In the genomic region with DNA sequence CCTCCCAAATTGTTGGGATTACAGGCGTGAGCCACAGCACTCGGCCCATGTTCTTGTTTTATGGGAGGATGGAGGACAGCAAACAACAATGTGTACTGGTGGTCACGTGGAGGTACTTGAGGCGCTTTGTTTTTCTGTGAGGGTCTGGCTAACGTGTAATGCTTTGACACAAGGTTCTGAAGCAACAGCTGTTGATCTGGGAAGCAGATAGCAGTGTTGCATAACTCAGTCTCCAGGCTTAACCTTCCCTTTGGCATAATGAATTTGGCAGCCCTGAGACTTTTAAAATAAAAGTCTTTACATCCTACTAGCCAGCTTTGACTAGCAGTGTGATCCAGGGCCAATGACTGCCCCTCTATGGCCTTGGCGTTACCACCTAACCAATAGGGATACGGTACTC, we compare ENCODE assay signal across 11 cellular contexts. TPM values are rescaled to one million over a fixed set of nuclear protein-coding genes. Genes with fewer than 3 reads are reported as not detected.
A peak's percentile ranks its signal among the peaks of the same experiment; 100 is the strongest.
DNase-seq lines count a peak whose midpoint lies in the region; ATAC-seq and TF ChIP-seq lines count a peak whose summit lies in the region.
"Had no signal": no experiment of that assay in that cellular context is flagged by ENCODE, and none has a peak within 500 bp of the region (broad histone marks: within the 10 kb centered on the region; RNA-seq: fewer than 3 reads in every experiment).

No MANE protein-coding gene starts in this region.

- H3K9me3 Mint-ChIP-seq in stimulated activated effector memory CD8-positive, alpha-beta T cell treated with anti-CD3 and anti-CD28 coated beads, Interleukin-12 subunit alpha, Interleukin-12 subunit beta, amount 100 ng/mL, for 72 hours, result no peaks in the 10 kb centered on the region
- H3K9me3 Mint-ChIP-seq: activated naive CD4-positive, alpha-beta T cell treated with anti-CD3 and anti-CD28 coated beads, Interleukin-2, amount 50 U/mL, for 24 hours had no signal

- H3K4me1 Mint-ChIP-seq in stimulated activated effector memory CD8-positive, alpha-beta T cell treated with anti-CD3 and anti-CD28 coated beads, Interleukin-12 subunit alpha, Interleukin-12 subunit beta, amount 100 ng/mL, for 72 hours, result peaks cover 54% of the 10 kb centered on the region

- DNase-seq in SK-N-SH (no peak), SJCRH30 (peak in 1 of 2 experiments; percentile 63), fibroblast of the aortic adventitia (ENCODE audit: low read depth) (peak; percentile 33), inferior parietal cortex (ENCODE audit: extremely low spot score) (no peak), retina (no peak), NCI-H1092 (lab: John Stamatoyannopoulos, UW) (no peak)
- DNase-seq in stimulated activated effector memory CD8-positive, alpha-beta T cell treated with anti-CD3 and anti-CD28 coated beads, Interleukin-12 subunit alpha, Interleukin-12 subunit beta, amount 100 ng/mL, for 72 hours (ENCODE audit: low spot score in 2 of 2), result no peak
- DNase-seq: NCI-H446 treated with DMSO at 0.1 percent for 48 hours; stimulated activated CD4-positive, alpha-beta T cell treated with anti-CD3 and anti-CD28 coated beads, Interleukin-2, amount 100 ng/mL, for 24 hours had no signal

- no peaks in the 10 kb centered on the region for H3K9me3 ChIP-seq in SK-N-SH
- no peaks in the 10 kb centered on the region for H3K9me3 ChIP-seq in SJCRH30 (replicated peaks)

- no peaks in the 10 kb centered on the region for H4K20me1 ChIP-seq in SK-N-SH (ENCODE audit: insufficient read depth)

- TF ChIP-seq CTCF in SK-N-SH (IDR thresholded peaks at IDR 0.05) (no peak), fibroblast of the aortic adventitia (IDR thresholded peaks at IDR 0.05; ENCODE audit: insufficient read depth, low read length) (no peak)

- peak overlapping the region; percentile 97; the same call in 1 of the 2 replicates for H3K4me2 ChIP-seq in SK-N-SH

- H3K27ac Mint-ChIP-seq in stimulated activated effector memory CD8-positive, alpha-beta T cell treated with anti-CD3 and anti-CD28 coated beads, Interleukin-12 subunit alpha, Interleukin-12 subunit beta, amount 100 ng/mL, for 72 hours, result no peak overlapping the region

- H3F3A ChIP-seq in SK-N-SH (replicated peaks; ENCODE audit: insufficient read depth), result peaks cover 15% of the 10 kb centered on the region

- CTCF ChIA-PET in SK-N-SH (lab: Yijun Ruan, JAX), result interaction anchor here (0.7 to 4.6 kb wide), 15 partner anchors 10 to 493 kb away, joined by 3 to 40 read pairs (median 9); partner anchors contain the start of genes CCDC106, U2AF2, ZNF581 and ZNF784

- TF ChIP-seq RAD21 in SK-N-SH (IDR thresholded peaks at IDR 0.05; ENCODE audit: low read length), result no peak

- H3K27me3 ChIP-seq in SK-N-SH (ENCODE audit: insufficient read depth), result no peaks in the 10 kb centered on the region
- no peaks in the 10 kb centered on the region for H3K27me3 ChIP-seq in SJCRH30

- peaks cover 40% of the 10 kb centered on the region for H3K79me2 ChIP-seq in SK-N-SH (ENCODE audit: insufficient read depth)

- no peak overlapping the region; a peak in 1 of 4 replicates for H3K27ac ChIP-seq in SK-N-SH (ENCODE audit: low read depth in 2 of 2, low read length in 1 of 2)
- H3K27ac ChIP-seq in SJCRH30, result peak overlapping the region; percentile 8; the same call in 1 of the 2 replicates

- 97% methylated on average over 7 of the region's 7 CpGs for WGBS in SK-N-SH (ENCODE audit: low lambda C conversion rate)

- H3K4me3 ChIP-seq in SK-N-SH (ENCODE audit: low read depth in 2 of 2, low read length in 1 of 2) (no peak overlapping the region), SJCRH30 (no peak overlapping the region), fibroblast of the aortic adventitia (ENCODE audit: low read depth, low read length) (no peak overlapping the region)

- H2AFZ ChIP-seq in SK-N-SH (ENCODE audit: low read depth), result peak overlapping the region; percentile 97; the same call in 1 of the 2 replicates

- H3K4me3 Mint-ChIP-seq in stimulated activated effector memory CD8-positive, alpha-beta T cell treated with anti-CD3 and anti-CD28 coated beads, Interleukin-12 subunit alpha, Interleukin-12 subunit beta, amount 100 ng/mL, for 72 hours, result peak overlapping the region; percentile 100

- no peak overlapping the region for H3K9ac ChIP-seq in SK-N-SH

- TF ChIP-seq EP300 in SK-N-SH (IDR thresholded peaks at IDR 0.05; ENCODE audit: borderline replicate concordance in 1 of 2, low read depth in 1 of 2, low read length in 1 of 2), result no peak

- peaks cover 0 to 6% of the 10 kb centered on the region in 2 experiments for H3K36me3 ChIP-seq in SK-N-SH (replicated peaks in 1 of 2; ENCODE audit: control insufficient read depth in 1 of 2, insufficient read depth in 2 of 2, low read length in 1 of 2)
- H3K36me3 ChIP-seq in SJCRH30, result no peaks in the 10 kb centered on the region

- H3K36me3 Mint-ChIP-seq in stimulated activated effector memory CD8-positive, alpha-beta T cell treated with anti-CD3 and anti-CD28 coated beads, Interleukin-12 subunit alpha, Interleukin-12 subunit beta, amount 100 ng/mL, for 72 hours, result peaks cover 36% of the 10 kb centered on the region

- H3K9me2 ChIP-seq in SK-N-SH, result no peaks in the 10 kb centered on the region

- POLR2A ChIA-PET in SK-N-SH (lab: Yijun Ruan, JAX), result interaction anchor here (2.4 kb wide), 1 partner anchor 20 kb away, joined by 5 read pairs; no protein-coding TSS in a partner anchor

- H3K4me1 ChIP-seq in SK-N-SH (ENCODE audit: control insufficient read depth in 1 of 2, insufficient read depth in 2 of 2, low read depth in 1 of 2, low read length in 1 of 2) (peaks cover 0 to 16% of the 10 kb centered on the region in 2 experiments; a peak in 1 of 4 replicates), SJCRH30 (0 out of 2 replicates have a peak, but pooled peaks cover 5% of the 10 kb centered on the region)

- ATAC-seq in SK-N-SH treated with all-trans-retinoic acid at 6 μM for 48 hours, result no peak
- ATAC-seq in stimulated activated effector memory CD8-positive, alpha-beta T cell treated with anti-CD3 and anti-CD28 coated beads, Interleukin-12 subunit alpha, Interleukin-12 subunit beta, amount 100 ng/mL, for 72 hours, result no peak

TF ChIP-seq in SK-N-SH, 30 proteins besides CTCF, POLR2A, EP300 and RAD21:
- TF ChIP-seq RCOR1 (IDR thresholded peaks at IDR 0.05; ENCODE audit: low read length) (no peak), RXRA (IDR thresholded peaks at IDR 0.05; ENCODE audit: borderline replicate concordance, low read depth) (no peak)
- TF ChIP-seq, protein P1, sequence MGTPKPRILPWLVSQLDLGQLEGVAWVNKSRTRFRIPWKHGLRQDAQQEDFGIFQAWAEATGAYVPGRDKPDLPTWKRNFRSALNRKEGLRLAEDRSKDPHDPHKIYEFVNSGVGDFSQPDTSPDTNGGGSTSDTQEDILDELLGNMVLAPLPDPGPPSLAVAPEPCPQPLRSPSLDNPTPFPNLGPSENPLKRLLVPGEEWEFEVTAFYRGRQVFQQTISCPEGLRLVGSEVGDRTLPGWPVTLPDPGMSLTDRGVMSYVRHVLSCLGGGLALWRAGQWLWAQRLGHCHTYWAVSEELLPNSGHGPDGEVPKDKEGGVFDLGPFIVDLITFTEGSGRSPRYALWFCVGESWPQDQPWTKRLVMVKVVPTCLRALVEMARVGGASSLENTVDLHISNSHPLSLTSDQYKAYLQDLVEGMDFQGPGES (IDR thresholded peaks at IDR 0.05; ENCODE audit: low read depth, low read length), result no peak
TF ChIP-seq in SK-N-SH: peak in this region for 0.

TF ChIP-seq in SK-N-SH treated with all-trans-retinoic acid at 6 μM for 48 hours, 23 proteins besides CTCF, POLR2A, EP300 and RAD21 (continues in another document):
- no peak for TF ChIP-seq RARB (CRISPR knock-in tag; IDR thresholded peaks at IDR 0.05)
- TF ChIP-seq SNAI2 (CRISPR knock-in tag; IDR thresholded peaks at IDR 0.05), result no peak
- no peak for TF ChIP-seq PPARA (CRISPR knock-in tag; IDR thresholded peaks at IDR 0.05; ENCODE audit: borderline replicate concordance)
- no peak for TF ChIP-seq ZNF70 (CRISPR knock-in tag; IDR thresholded peaks at IDR 0.05)

RNA-seq across cellular contexts. Expression of gene ZNF580, which starts 6.9 kb away (rescaled TPM):
- polyA plus RNA-seq in SK-N-SH (2012; rRNA removed), result 14.0 and 21.9 TPM in 2 replicates
- polyA plus RNA-seq in SK-N-SH (2012; cell fraction: cytosol; rRNA removed), result 16.3 and 18.1 TPM in 2 replicates
- 76.2 and 102 TPM in 2 replicates for polyA plus RNA-seq in SK-N-SH (2012; cell fraction: nucleus; rRNA removed)
- total RNA-seq in SJCRH30 (2014; rRNA removed; shearing (Covaris generic)), result 7.9 and 8.0 TPM in 2 replicates
- 6.3 and 10.0 TPM in 2 replicates for total RNA-seq in fibroblast of the aortic adventitia (ENCODE audit: low replicate concordance)

RNA-seq across cellular contexts. Expression of gene ZNF784, which starts 9.5 kb away (rescaled TPM):
- polyA plus RNA-seq in SK-N-SH (2012; rRNA removed), result 5.0 and 5.5 TPM in 2 replicates
- 2.4 and 3.3 TPM in 2 replicates for polyA plus RNA-seq in SK-N-SH (2012; cell fraction: cytosol; rRNA removed)
- 17.9 and 20.4 TPM in 2 replicates for polyA plus RNA-seq in SK-N-SH (2012; cell fraction: nucleus; rRNA removed)
- 2.7 and 3.1 TPM in 2 replicates for total RNA-seq in SJCRH30 (2014; rRNA removed; shearing (Covaris generic))
- total RNA-seq in fibroblast of the aortic adventitia (ENCODE audit: low replicate concordance), result 2.8 and 4.8 TPM in 2 replicates

RNA-seq across cellular contexts. Expression of gene ZNF581, which starts 9.6 kb away (rescaled TPM):
- 24.2 and 24.7 TPM in 2 replicates for polyA plus RNA-seq in SK-N-SH (2012; rRNA removed)
- polyA plus RNA-seq in SK-N-SH (2012; cell fraction: cytosol; rRNA removed), result 14.5 and 20.7 TPM in 2 replicates
- polyA plus RNA-seq in SK-N-SH (2012; cell fraction: nucleus; rRNA removed), result 27.5 and 35.6 TPM in 2 replicates
- total RNA-seq in SJCRH30 (2014; rRNA removed; shearing (Covaris generic)), result 17.9 and 18.7 TPM in 2 replicates
- 13.9 and 41.5 TPM in 2 replicates for total RNA-seq in fibroblast of the aortic adventitia (ENCODE audit: low replicate concordance)

RNA-seq across cellular contexts. Expression of gene CCDC106, which starts 14.1 kb away (rescaled TPM):
- 20.1 and 27.1 TPM in 2 replicates for polyA plus RNA-seq in SK-N-SH (2012; rRNA removed)
- 16.0 and 19.9 TPM in 2 replicates for polyA plus RNA-seq in SK-N-SH (2012; cell fraction: cytosol; rRNA removed)
- polyA plus RNA-seq in SK-N-SH (2012; cell fraction: nucleus; rRNA removed), result 37.5 and 65.8 TPM in 2 replicates
- total RNA-seq in SJCRH30 (2014; rRNA removed; shearing (Covaris generic)), result 9.7 and 10.8 TPM in 2 replicates
- total RNA-seq in fibroblast of the aortic adventitia (ENCODE audit: low replicate concordance), result 8.5 and 16.0 TPM in 2 replicates

RNA-seq across cellular contexts. Expression of gene U2AF2, which starts 21.0 kb away (rescaled TPM):
- 217 and 321 TPM in 2 replicates for polyA plus RNA-seq in SK-N-SH (2012; rRNA removed)
- polyA plus RNA-seq in SK-N-SH (2012; cell fraction: cytosol; rRNA removed), result 124 and 156 TPM in 2 replicates
- polyA plus RNA-seq in SK-N-SH (2012; cell fraction: nucleus; rRNA removed), result 370 and 570 TPM in 2 replicates
- 131 and 136 TPM in 2 replicates for total RNA-seq in SJCRH30 (2014; rRNA removed; shearing (Covaris generic))
- 69.5 and 71.4 TPM in 2 replicates for total RNA-seq in fibroblast of the aortic adventitia (ENCODE audit: low replicate concordance)
